9 cellular contexts compared by ENCODE assay signal in the genomic region with DNA sequence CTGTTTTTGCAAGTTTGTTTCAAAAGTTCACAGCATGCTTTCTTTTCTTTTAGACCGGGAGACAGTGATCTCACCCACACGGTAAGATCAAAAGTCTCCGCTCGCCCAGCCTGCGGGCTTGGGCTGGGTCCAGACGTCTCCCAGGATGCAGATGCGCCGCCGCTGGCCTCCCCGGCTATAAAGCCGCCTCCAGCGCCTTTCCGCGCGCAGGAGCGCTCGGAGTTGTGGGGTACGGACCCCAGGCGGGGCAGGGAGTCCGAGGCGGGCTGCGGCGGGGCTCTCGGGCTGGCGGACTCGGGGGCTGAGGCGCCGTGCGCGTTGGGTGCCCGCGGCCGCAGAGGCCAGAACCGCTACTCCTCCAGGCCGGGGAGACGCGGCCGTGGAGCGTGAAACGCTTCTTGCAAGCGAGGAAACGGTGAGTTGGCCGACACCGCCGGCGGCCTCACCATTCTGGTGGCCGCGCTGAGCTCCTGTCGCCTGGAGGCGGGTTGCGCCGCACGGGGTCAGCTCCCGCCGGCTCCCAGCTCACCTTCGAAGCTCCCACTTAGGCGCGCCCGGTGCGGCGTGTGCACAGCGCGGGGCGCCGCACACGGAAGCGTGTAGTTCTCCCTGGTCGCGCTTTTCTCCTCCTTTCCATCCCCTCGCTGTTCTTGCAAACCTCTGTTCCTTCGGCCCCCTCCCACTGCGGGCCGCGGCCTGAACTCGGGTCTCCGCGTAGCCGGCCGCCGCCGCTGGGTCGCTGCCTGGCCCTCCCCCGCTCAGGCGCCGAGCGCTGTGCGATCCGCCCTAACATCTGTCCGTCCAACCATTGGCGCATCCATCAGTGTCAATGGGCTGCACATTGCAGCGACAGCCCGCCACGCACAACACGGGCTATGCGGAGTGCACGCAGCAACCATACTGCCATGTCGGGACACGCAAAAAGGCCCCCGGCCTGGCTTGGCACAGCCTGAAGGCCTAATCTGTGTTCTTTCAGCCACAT. TPM values are rescaled to one million over a fixed set of nuclear protein-coding genes. Genes with fewer than 3 reads are reported as not detected.
DNase-seq lines count a peak whose midpoint lies in the region; ATAC-seq and TF ChIP-seq lines count a peak whose summit lies in the region.
"Had no signal": no experiment of that assay in that cellular context is flagged by ENCODE, and none has a peak within 500 bp of the region (broad histone marks: within the 10 kb centered on the region; RNA-seq: fewer than 3 reads in every experiment).

No MANE protein-coding gene starts in this region.

- CTCF ChIA-PET in activated CD4-positive, alpha-beta T cell treated with anti-CD3 and anti-CD28 coated beads, Interleukin-2, amount 10 ng/mL, durations not matched to agents 7 days and 5 days (lab: Charles Lee): interaction anchor here (0.5 kb wide), 1 partner anchor 25 kb away, joined by 3 read pairs; no protein-coding TSS in a partner anchor

- peaks cover 8 to 20% of the 10 kb centered on the region in 2 donors for H3K27me3 ChIP-seq in right atrium auricular region

- TF ChIP-seq CTCF in right atrium auricular region (IDR thresholded peaks at IDR 0.05): no peak

- POLR2A ChIA-PET in activated CD4-positive, alpha-beta T cell treated with anti-CD3 and anti-CD28 coated beads, Interleukin-2, amount 10 ng/mL, durations not matched to agents 7 days and 5 days (lab: Charles Lee): no interaction called here

- H3K36me3 Mint-ChIP-seq in activated CD4-positive, alpha-beta T cell treated with anti-CD3 and anti-CD28 coated beads, Interleukin-2, amount 10 ng/mL, durations not matched to agents 7 days and 5 days (ENCODE audit: low read depth): no peaks in the 10 kb centered on the region
- peaks cover 2 to 3% of the 10 kb centered on the region in 2 donors for H3K36me3 Mint-ChIP-seq in activated T-cell treated with anti-CD3 and anti-CD28 coated beads, Interleukin-2, amount 50 U/mL, for 72 hours (ENCODE audit: insufficient read depth in 2 of 2)

- no peak for ATAC-seq in activated T-cell treated with anti-CD3 and anti-CD28 coated beads, Interleukin-2, amount 50 U/mL, for 72 hours (replicated peaks in 1 of 2)
- no peak for ATAC-seq in HG03378 (IDR thresholded peaks at IDR 0.05; ENCODE audit: unreplicated experiment)

- no peaks in the 10 kb centered on the region for H3K9me3 ChIP-seq in right atrium auricular region

- peaks cover 27% of the 10 kb centered on the region for H3K4me1 Mint-ChIP-seq in activated CD4-positive, alpha-beta T cell treated with anti-CD3 and anti-CD28 coated beads, Interleukin-2, amount 10 ng/mL, durations not matched to agents 7 days and 5 days
- H3K4me1 Mint-ChIP-seq in activated T-cell treated with anti-CD3 and anti-CD28 coated beads, Interleukin-2, amount 50 U/mL, for 72 hours (ENCODE audit: low read depth): peaks cover 52% of the 10 kb centered on the region

- peak overlapping the region; percentile 49 to 89 for H3K4me3 ChIP-seq in right atrium auricular region

- peak overlapping the region; percentile 62 for H3K27ac Mint-ChIP-seq in activated CD4-positive, alpha-beta T cell treated with anti-CD3 and anti-CD28 coated beads, Interleukin-2, amount 10 ng/mL, durations not matched to agents 7 days and 5 days
- peak overlapping the region; percentile 43 for H3K27ac Mint-ChIP-seq in activated T-cell treated with anti-CD3 and anti-CD28 coated beads, Interleukin-2, amount 50 U/mL, for 72 hours
- H3K27ac Mint-ChIP-seq: activated naive CD4-positive, alpha-beta T cell treated with anti-CD3 and anti-CD28 coated beads, Interleukin-2, amount 50 U/mL, for 72 hours had no signal

- H3K27ac ChIP-seq in right atrium auricular region: peak overlapping the region; percentile 57 to 70

- H3K9me3 Mint-ChIP-seq in activated CD4-positive, alpha-beta T cell treated with anti-CD3 and anti-CD28 coated beads, Interleukin-2, amount 10 ng/mL, durations not matched to agents 7 days and 5 days: no peaks in the 10 kb centered on the region
- no peaks in the 10 kb centered on the region for H3K9me3 Mint-ChIP-seq in activated T-cell treated with anti-CD3 and anti-CD28 coated beads, Interleukin-2, amount 50 U/mL, for 72 hours
- H3K9me3 Mint-ChIP-seq: activated naive CD4-positive, alpha-beta T cell treated with anti-CD3 and anti-CD28 coated beads, Interleukin-2, amount 50 U/mL, for 72 hours had no signal

- no peaks in the 10 kb centered on the region for H3K36me3 ChIP-seq in right atrium auricular region

- peaks cover 73% of the 10 kb centered on the region for H3K27me3 Mint-ChIP-seq in activated CD4-positive, alpha-beta T cell treated with anti-CD3 and anti-CD28 coated beads, Interleukin-2, amount 10 ng/mL, durations not matched to agents 7 days and 5 days
- H3K27me3 Mint-ChIP-seq in activated T-cell treated with anti-CD3 and anti-CD28 coated beads, Interleukin-2, amount 50 U/mL, for 72 hours (ENCODE audit: low read depth): peaks cover 79% of the 10 kb centered on the region

- peak overlapping the region; percentile 76 for H3K4me3 Mint-ChIP-seq in activated CD4-positive, alpha-beta T cell treated with anti-CD3 and anti-CD28 coated beads, Interleukin-2, amount 10 ng/mL, durations not matched to agents 7 days and 5 days
- H3K4me3 Mint-ChIP-seq in activated T-cell treated with anti-CD3 and anti-CD28 coated beads, Interleukin-2, amount 50 U/mL, for 72 hours: peak overlapping the region; percentile 87 to 94

- peaks cover 0 to 32% of the 10 kb centered on the region in 2 donors for H3K4me1 ChIP-seq in right atrium auricular region

- no peak for DNase-seq in activated CD4-positive, alpha-beta T cell treated with anti-CD3 and anti-CD28 coated beads, Interleukin-2, amount 10 ng/mL, durations not matched to agents 7 days and 5 days
- no peak for DNase-seq in activated CD4-positive, alpha-beta T cell treated with anti-CD3 and anti-CD28 coated beads for 4 hours
- DNase-seq in activated T-cell treated with anti-CD3 and anti-CD28 coated beads, Interleukin-2, amount 50 U/mL, for 72 hours: peak in 1 of 2 donors; percentile 19
- no peak for DNase-seq in right atrium auricular region (ENCODE audit: low spot score)
- peak; percentile 8 for DNase-seq in renal cortical epithelial cell (ENCODE audit: low read depth)
- no peak for DNase-seq in amniotic stem cell (lab: John Stamatoyannopoulos, UW)
- no peak for DNase-seq in DMS53 (lab: John Stamatoyannopoulos, UW)

RNA-seq across cellular contexts. Expression of gene TSHZ3, which starts 2.3 kb away (rescaled TPM):
- total RNA-seq in activated CD4-positive, alpha-beta T cell treated with anti-CD3 and anti-CD28 coated beads, Interleukin-2, amount 10 ng/mL, durations not matched to agents 7 days and 5 days: 1 to 10 TPM; 1.7 to 1.8 TPM
- total RNA-seq in activated T-cell treated with anti-CD3 and anti-CD28 coated beads, Interleukin-2, amount 50 U/mL, for 72 hours: 1 to 10 TPM in 1 of 2 donors, under 1 TPM in 1; 0.74 to 3.0 TPM
- total RNA-seq in right atrium auricular region: 1 to 10 TPM; 3.9 to 5.6 TPM
- 0.52 and 1.6 TPM in 2 replicates for total RNA-seq in renal cortical epithelial cell
